9 cellular contexts compared by ENCODE assay signal in the genomic region with DNA sequence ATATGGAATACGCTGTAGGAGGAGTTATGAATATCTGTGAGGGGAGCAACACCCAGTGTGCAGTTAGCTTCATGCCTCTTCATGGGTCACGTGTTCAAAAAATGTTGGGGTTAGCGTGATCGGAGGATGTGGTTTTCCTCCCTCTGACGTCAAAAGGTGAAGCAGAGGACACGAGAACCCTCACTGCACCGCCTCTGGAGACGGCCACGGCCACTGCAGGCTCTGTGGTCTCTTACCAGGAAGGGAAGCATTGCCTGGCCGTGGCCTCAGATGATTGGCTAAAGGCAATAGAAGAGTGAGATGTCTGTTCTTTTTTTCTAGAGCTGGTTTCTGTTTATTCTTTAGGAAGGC. TPM values are rescaled to one million over a fixed set of nuclear protein-coding genes. Genes with fewer than 3 reads are reported as not detected.
DNase-seq lines count a peak whose midpoint lies in the region; ATAC-seq, FAIRE-seq and TF ChIP-seq lines count a peak whose summit lies in the region.
"Had no signal": no experiment of that assay in that cellular context is flagged by ENCODE, and none has a peak within 500 bp of the region (broad histone marks: within the 10 kb centered on the region; RNA-seq: fewer than 3 reads in every experiment).

No MANE protein-coding gene starts in this region.

- POLR2A ChIA-PET in activated CD4-positive, alpha-beta T cell treated with anti-CD3 and anti-CD28 coated beads for 36 hours (lab: Charles Lee): no interaction called here

- DNase-seq in GM12892 (ENCODE audit: insufficient read length): no peak
- peak; percentile 78 for DNase-seq in activated CD4-positive, alpha-beta T cell treated with anti-CD3 and anti-CD28 coated beads for 36 hours
- DNase-seq in colonic mucosa: peak; percentile 38
- peak; percentile 26 for DNase-seq in stimulated activated CD4-positive, alpha-beta T cell treated with anti-CD3 and anti-CD28 coated beads, Interleukin-12 subunit alpha, Interleukin-12 subunit beta, amount 100 ng/mL, for 4 hours
- no peak for DNase-seq in type B pancreatic cell (ENCODE audit: extremely low spot score, unreplicated experiment)
- no peak for DNase-seq in NCI-H2081 treated with DMSO at 0.1 percent for 48 hours (lab: John Stamatoyannopoulos, UW)
- no peak for DNase-seq in retina

- H3K27me3 Mint-ChIP-seq in activated CD4-positive, alpha-beta T cell treated with anti-CD3 and anti-CD28 coated beads for 36 hours: no peaks in the 10 kb centered on the region
- peaks cover 11% of the 10 kb centered on the region for H3K27me3 Mint-ChIP-seq in type B pancreatic cell

- H3K4me3 ChIP-seq in colonic mucosa: no peak overlapping the region

- intact Hi-C loops in activated CD4-positive, alpha-beta T cell treated with anti-CD3 and anti-CD28 coated beads for 36 hours (cut with DNase I, micrococcal nuclease): loop anchor here (5.0 kb wide), 2 partner anchors 42 to 397 kb away; partner anchors contain the start of gene HGFAC (in 1 of the 2)
- intact Hi-C loops in colonic mucosa (cut with DNase I): no loop called here

- peak; percentile 47 for ATAC-seq in activated CD4-positive, alpha-beta T cell treated with anti-CD3 and anti-CD28 coated beads for 36 hours
- ATAC-seq in HG02571 (IDR thresholded peaks at IDR 0.05; ENCODE audit: unreplicated experiment): no peak

- H3K4me1 ChIP-seq in colonic mucosa: no peaks in the 10 kb centered on the region

- CTCF ChIA-PET in activated CD4-positive, alpha-beta T cell treated with anti-CD3 and anti-CD28 coated beads for 36 hours (lab: Charles Lee): no interaction called here

- no peak overlapping the region for H3K27ac ChIP-seq in colonic mucosa

- H3K36me3 Mint-ChIP-seq in activated CD4-positive, alpha-beta T cell treated with anti-CD3 and anti-CD28 coated beads for 36 hours (ENCODE audit: low read depth): peaks cover 6% of the 10 kb centered on the region
- no peaks in the 10 kb centered on the region for H3K36me3 Mint-ChIP-seq in type B pancreatic cell

- no peaks in the 10 kb centered on the region for H3K9me3 ChIP-seq in colonic mucosa

- H3K36me3 ChIP-seq in colonic mucosa: no peaks in the 10 kb centered on the region

- no peak overlapping the region for H3K4me3 Mint-ChIP-seq in activated CD4-positive, alpha-beta T cell treated with anti-CD3 and anti-CD28 coated beads for 36 hours
- no peak overlapping the region for H3K4me3 Mint-ChIP-seq in type B pancreatic cell

- no peak for TF ChIP-seq POLR2A in GM12892 (IDR thresholded peaks at IDR 0.05; ENCODE audit: low read depth, low read length)

- peak overlapping the region; percentile 44 for H3K27ac Mint-ChIP-seq in activated CD4-positive, alpha-beta T cell treated with anti-CD3 and anti-CD28 coated beads for 36 hours
- no peak overlapping the region for H3K27ac Mint-ChIP-seq in type B pancreatic cell

- peaks cover 47% of the 10 kb centered on the region for H3K4me1 Mint-ChIP-seq in activated CD4-positive, alpha-beta T cell treated with anti-CD3 and anti-CD28 coated beads for 36 hours
- peaks cover 5% of the 10 kb centered on the region for H3K4me1 Mint-ChIP-seq in type B pancreatic cell (ENCODE audit: unreplicated experiment)

- H3K9ac ChIP-seq in colonic mucosa (ENCODE audit: low read depth in 2 of 2, low read length in 2 of 2): no peak overlapping the region

- TF ChIP-seq CTCF in colonic mucosa (IDR thresholded peaks at IDR 0.05) (no peak), type B pancreatic cell (conservative IDR thresholded peaks at IDR 0.05) (no peak)

- peaks cover 7% of the 10 kb centered on the region for H3K9me3 Mint-ChIP-seq in activated CD4-positive, alpha-beta T cell treated with anti-CD3 and anti-CD28 coated beads for 36 hours (ENCODE audit: low read depth)
- H3K9me3 Mint-ChIP-seq in type B pancreatic cell: no peaks in the 10 kb centered on the region

- no peaks in the 10 kb centered on the region for H3K27me3 ChIP-seq in colonic mucosa

- FAIRE-seq in GM12892 (lab: Jason Lieb, UNC): peak; percentile 60

RNA-seq across cellular contexts. Expression of gene HTT-AS, which starts 28.9 kb away (rescaled TPM):
- not detected for polyA plus RNA-seq in GM12892 (2012; ENCODE audit: missing spikeins)
- total RNA-seq in activated CD4-positive, alpha-beta T cell treated with anti-CD3 and anti-CD28 coated beads for 36 hours: not detected
- total RNA-seq in colonic mucosa: not detected
- total RNA-seq in type B pancreatic cell (ENCODE audit: low replicate concordance): not detected in 2 replicates
- total RNA-seq: glomerular endothelial cell had no signal

RNA-seq across cellular contexts. Expression of gene HTT, which starts 29.0 kb away (rescaled TPM):
- 65.2 TPM for polyA plus RNA-seq in GM12892 (2012; ENCODE audit: missing spikeins)
- 100 to 1,000 TPM in 1 of 2 experiments, 10 to 100 TPM in 1; 80.1 to 127 TPM for total RNA-seq in activated CD4-positive, alpha-beta T cell treated with anti-CD3 and anti-CD28 coated beads for 36 hours
- 10 to 100 TPM; 51.0 to 55.5 TPM for total RNA-seq in colonic mucosa
- 48.0 and 54.4 TPM in 2 replicates for total RNA-seq in type B pancreatic cell (ENCODE audit: low replicate concordance)

Comparison
In these comparisons a context has a peak if more than half of its experiments do, and no peak if none do; other contexts are left out.
1. DNase-seq: peak in activated CD4-positive, alpha-beta T cell treated with anti-CD3 and anti-CD28 coated beads for 36 hours (single experiment), colonic mucosa (single experiment) and stimulated activated CD4-positive, alpha-beta T cell treated with anti-CD3 and anti-CD28 coated beads, Interleukin-12 subunit alpha, Interleukin-12 subunit beta, amount 100 ng/mL, for 4 hours (single experiment); none in GM12892 (single experiment), type B pancreatic cell (single experiment), NCI-H2081 treated with DMSO at 0.1 percent for 48 hours (single experiment) and retina (single experiment).